8 cellular contexts compared by ENCODE assay signal in the genomic region with DNA sequence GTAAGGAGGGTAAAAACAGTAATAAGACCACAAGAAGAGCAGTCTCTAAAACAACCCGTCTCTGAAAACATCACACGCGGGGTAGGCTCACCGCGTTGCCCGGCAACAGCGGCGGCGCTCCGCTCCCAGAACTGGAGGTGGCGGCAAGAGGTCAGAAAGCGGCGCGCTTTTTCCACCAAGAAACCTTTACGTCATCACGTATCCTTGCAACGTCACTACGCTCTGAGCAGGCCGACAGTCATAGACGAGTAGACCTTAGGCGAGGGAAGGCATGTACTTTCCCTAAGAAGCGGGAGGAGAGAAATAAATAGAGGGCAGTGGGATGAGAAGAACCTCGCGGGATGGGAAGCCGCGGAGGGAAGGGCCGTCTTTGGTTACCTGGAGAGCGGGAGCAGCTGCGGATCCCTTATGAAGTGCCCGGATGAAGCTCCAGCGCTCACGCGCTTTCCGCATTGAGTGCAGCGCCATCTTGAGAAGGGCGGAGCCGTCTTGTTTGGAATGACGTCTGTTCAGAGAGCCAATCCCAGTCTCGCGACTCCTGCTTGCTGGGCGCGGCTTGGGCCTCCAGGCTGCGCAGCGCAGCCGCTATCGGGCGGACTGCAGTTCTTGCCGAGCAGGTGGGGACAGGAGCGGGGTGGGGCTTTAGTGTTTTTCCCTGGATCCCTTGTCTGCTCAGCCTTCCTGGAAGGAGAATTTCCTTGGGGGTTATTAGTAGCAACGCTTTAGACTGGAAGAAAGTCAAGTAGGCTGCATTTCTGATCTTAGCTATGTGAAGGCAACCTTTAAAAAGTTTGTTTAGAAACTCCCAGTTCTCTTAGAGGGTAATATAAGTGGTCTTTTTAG. TPM values are rescaled to one million over a fixed set of nuclear protein-coding genes. Genes with fewer than 3 reads are reported as not detected.
DNase-seq lines count a peak whose midpoint lies in the region; ATAC-seq and TF ChIP-seq lines count a peak whose summit lies in the region.

A gene (minus strand): TSS at position 477 of the 843 bp plus-strand sequence. CDS start 9 bp downstream, at position 468.

- H3K27ac Mint-ChIP-seq in progenitor cell of endocrine pancreas, result no peak within 1 kb of the TSS

- H3K36me3 ChIP-seq in left ventricle myocardium inferior, result peaks cover 3% of the 10 kb centered on the region

- H3K4me1 Mint-ChIP-seq in progenitor cell of endocrine pancreas (ENCODE audit: low read depth), result peaks cover 12% of the 10 kb centered on the region

- H3K27ac ChIP-seq in left ventricle myocardium inferior (replicated peaks), result peak within 1 kb of the TSS; percentile 99

- peaks cover 3% of the 10 kb centered on the region for H3K36me3 Mint-ChIP-seq in progenitor cell of endocrine pancreas (ENCODE audit: insufficient read depth)

- H3K4me3 Mint-ChIP-seq in progenitor cell of endocrine pancreas (ENCODE audit: low read depth), result no peak within 1 kb of the TSS

- peaks cover 50% of the 10 kb centered on the region for H3K4me1 ChIP-seq in left ventricle myocardium inferior

- intact Hi-C loops in left ventricle myocardium inferior (cut with micrococcal nuclease), result no loop called here

- peak; percentile 92 for ATAC-seq in HG02884 (IDR thresholded peaks at IDR 0.05; ENCODE audit: unreplicated experiment)

- no peak for TF ChIP-seq CTCF in left ventricle myocardium inferior (IDR thresholded peaks at IDR 0.05; ENCODE audit: borderline replicate concordance)
- TF ChIP-seq CTCF in progenitor cell of endocrine pancreas (IDR thresholded peaks at IDR 0.05; ENCODE audit: unreplicated experiment), result no peak

- H3K27me3 Mint-ChIP-seq in progenitor cell of endocrine pancreas, result no peaks in the 10 kb centered on the region

- H3K9me3 ChIP-seq in left ventricle myocardium inferior (replicated peaks), result no peaks in the 10 kb centered on the region

- H3K4me3 ChIP-seq in left ventricle myocardium inferior, result peak within 1 kb of the TSS; percentile 78

- no peaks in the 10 kb centered on the region for H3K9me3 Mint-ChIP-seq in progenitor cell of endocrine pancreas (ENCODE audit: low read depth)

- peak; percentile 92 for TF ChIP-seq POLR2A in GM15510 (IDR thresholded peaks at IDR 0.05; ENCODE audit: borderline replicate concordance, extremely low read depth, insufficient read length)

- no peaks in the 10 kb centered on the region for H3K27me3 ChIP-seq in left ventricle myocardium inferior (ENCODE audit: low read depth)

- DNase-seq in NCI-H146 treated with DMSO at 0.1 percent for 48 hours (lab: John Stamatoyannopoulos, UW; ENCODE audit: unreplicated experiment), result peak; percentile 96
- DNase-seq in T-helper 1 cell, result peak; percentile 84 to 98 (median 91)
- peak; percentile 96 for DNase-seq in amniotic stem cell (lab: John Stamatoyannopoulos, UW)
- DNase-seq in left ventricle myocardium inferior, result peak; percentile 94
- DNase-seq in progenitor cell of endocrine pancreas (ENCODE audit: low spot score, unreplicated experiment), result peak; percentile 91
- DNase-seq in ureter (ENCODE audit: low spot score), result peak; percentile 96

RNA-seq across cellular contexts. Expression of the gene that starts here (rescaled TPM):
- total RNA-seq in left ventricle myocardium inferior (9.5 TPM), progenitor cell of endocrine pancreas (14.5 and 14.8 TPM in 2 replicates), ureter (18.7 TPM)

Comparison
In these comparisons a context has a peak if more than half of its experiments do, and no peak if none do; other contexts are left out.
1. Peak in every context shown above with its lines: DNase-seq, ATAC-seq, H3K4me3 ChIP-seq and H3K27ac ChIP-seq.